2 cellular contexts compared by ENCODE assay signal in genomic region chr6:166341464-166341863, GRCh38.
TF ChIP-seq lines count a peak whose summit lies in the region.

No MANE protein-coding gene starts in this region.

TF ChIP-seq in SK-N-SH, 30 proteins besides CTCF, POLR2A, EP300 and RAD21 (continued from another document):
- TF ChIP-seq REST (IDR thresholded peaks at IDR 0.05; ENCODE audit: low read depth, low read length) (no peak), FOXM1 (IDR thresholded peaks at IDR 0.05; ENCODE audit: low read depth) (no peak), USF1 (IDR thresholded peaks at IDR 0.05; ENCODE audit: borderline replicate concordance, low read depth) (no peak), JUND (IDR thresholded peaks at IDR 0.05) (no peak), USF2 (IDR thresholded peaks at IDR 0.05; ENCODE audit: borderline replicate concordance, low read depth, low read length) (no peak), CHD2 (IDR thresholded peaks at IDR 0.05; ENCODE audit: low read length, partially characterized antibody) (no peak), FOXJ3 (CRISPR knock-in tag; IDR thresholded peaks at IDR 0.05) (no peak), NFIC (IDR thresholded peaks at IDR 0.05; ENCODE audit: borderline replicate concordance) (no peak), MAX (IDR thresholded peaks at IDR 0.05; ENCODE audit: low read depth) (no peak)
TF ChIP-seq in SK-N-SH: peak in this region for 0.

TF ChIP-seq in SK-N-SH treated with all-trans-retinoic acid at 6 μM for 48 hours, 23 proteins besides CTCF, POLR2A, EP300 and RAD21 (continued from another document):
- TF ChIP-seq POU6F1 (CRISPR knock-in tag; IDR thresholded peaks at IDR 0.05; ENCODE audit: borderline replicate concordance, low read depth), result no peak
- no peak for TF ChIP-seq PATZ1 (CRISPR knock-in tag; IDR thresholded peaks at IDR 0.05; ENCODE audit: borderline replicate concordance)
- TF ChIP-seq ESRRG (CRISPR knock-in tag; IDR thresholded peaks at IDR 0.05), result no peak
- no peak for TF ChIP-seq CSRNP3 (CRISPR knock-in tag; IDR thresholded peaks at IDR 0.05)
- no peak for TF ChIP-seq ZNF565 (CRISPR knock-in tag; conservative IDR thresholded peaks at IDR 0.05; ENCODE audit: low read depth)
TF ChIP-seq in SK-N-SH treated with all-trans-retinoic acid at 6 μM for 48 hours: peak in this region for 0.
